Comparison of ENCODE assay signal across 8 cellular contexts in genomic region chr17:43368740-43369506, GRCh38. TPM values are rescaled to one million over a fixed set of nuclear protein-coding genes. Genes with fewer than 3 reads are reported as not detected.
DNase-seq lines count a peak whose midpoint lies in the region; ATAC-seq, FAIRE-seq and TF ChIP-seq lines count a peak whose summit lies in the region.

No MANE protein-coding gene starts in this region.

- H3K27me3 Mint-ChIP-seq in IgD-negative memory B cell: no peaks in the 10 kb centered on the region
- no peaks in the 10 kb centered on the region for H3K27me3 Mint-ChIP-seq in activated T-helper 17 cell treated with anti-CD3 and anti-CD28 coated beads, Interleukin-2, amount 50 U/mL, for 72 hours
- H3K27me3 Mint-ChIP-seq in stimulated activated naive CD8-positive, alpha-beta T cell treated with anti-CD3 and anti-CD28 coated beads, Interleukin-15, Interleukin-2, amounts not matched to agents 100 ng/mL and 50 ng/mL, for 24 hours: no peaks in the 10 kb centered on the region

- H3K27me3 ChIP-seq in fibroblast of lung (ENCODE audit: control insufficient read depth, insufficient read depth, low read length) (no peaks in the 10 kb centered on the region), muscle layer of duodenum (ENCODE audit: low read depth, low read length) (no peaks in the 10 kb centered on the region)

- TF ChIP-seq CTCF in GM12865 (IDR thresholded peaks at IDR 0.05; ENCODE audit: insufficient read depth, low read depth, low read length, missing control alignments) (no peak), fibroblast of lung (conservative IDR thresholded peaks at IDR 0.05 in 1 of 2, IDR thresholded peaks at IDR 0.05 in 1 of 2; ENCODE audit: low read depth in 1 of 2, low read length in 2 of 2) (no peak)

- H4K20me1 ChIP-seq in fibroblast of lung (ENCODE audit: control insufficient read depth, extremely low read depth, insufficient read depth, low read length): no peaks in the 10 kb centered on the region

- no peaks in the 10 kb centered on the region for H3K36me3 ChIP-seq in fibroblast of lung (ENCODE audit: control insufficient read depth, insufficient read depth, low read length)
- H3K36me3 ChIP-seq in muscle layer of duodenum (ENCODE audit: control insufficient read depth in 1 of 2, insufficient read depth in 2 of 2, low read length in 2 of 2): no peaks in the 10 kb centered on the region

- peak; percentile 68 for ATAC-seq in activated T-helper 17 cell treated with anti-CD3 and anti-CD28 coated beads, Interleukin-2, amount 50 U/mL, for 72 hours (replicated peaks)
- no peak for ATAC-seq in HG03175 (IDR thresholded peaks at IDR 0.05; ENCODE audit: unreplicated experiment)

- FAIRE-seq in RCC 7860 (lab: Jason Lieb, UNC): no peak

- no peaks in the 10 kb centered on the region for H3K36me3 Mint-ChIP-seq in IgD-negative memory B cell
- peaks cover 14% of the 10 kb centered on the region for H3K36me3 Mint-ChIP-seq in activated T-helper 17 cell treated with anti-CD3 and anti-CD28 coated beads, Interleukin-2, amount 50 U/mL, for 72 hours (ENCODE audit: low read depth)
- no peaks in the 10 kb centered on the region for H3K36me3 Mint-ChIP-seq in stimulated activated naive CD8-positive, alpha-beta T cell treated with anti-CD3 and anti-CD28 coated beads, Interleukin-15, Interleukin-2, amounts not matched to agents 100 ng/mL and 50 ng/mL, for 24 hours (ENCODE audit: low read depth)

- H3K4me1 Mint-ChIP-seq in IgD-negative memory B cell: peaks cover 27 to 32% (median 30%) of the 10 kb centered on the region in 3 donors
- H3K4me1 Mint-ChIP-seq in activated T-helper 17 cell treated with anti-CD3 and anti-CD28 coated beads, Interleukin-2, amount 50 U/mL, for 72 hours: peaks cover 20% of the 10 kb centered on the region
- H3K4me1 Mint-ChIP-seq in stimulated activated naive CD8-positive, alpha-beta T cell treated with anti-CD3 and anti-CD28 coated beads, Interleukin-15, Interleukin-2, amounts not matched to agents 100 ng/mL and 50 ng/mL, for 24 hours (ENCODE audit: low read depth): peaks cover 76% of the 10 kb centered on the region

- DNase-seq in GM12865 (ENCODE audit: low read depth) (peak; percentile 88), RCC 7860 (ENCODE audit: low spot score) (peak; percentile 63), fibroblast of lung (ENCODE audit: low read depth in 2 of 2) (peak; percentile 78 to 86)

- peak overlapping the region; percentile 99 to 100 (median 100) for H3K27ac Mint-ChIP-seq in IgD-negative memory B cell
- peak overlapping the region; percentile 99 for H3K27ac Mint-ChIP-seq in activated T-helper 17 cell treated with anti-CD3 and anti-CD28 coated beads, Interleukin-2, amount 50 U/mL, for 72 hours
- H3K27ac Mint-ChIP-seq in stimulated activated naive CD8-positive, alpha-beta T cell treated with anti-CD3 and anti-CD28 coated beads, Interleukin-15, Interleukin-2, amounts not matched to agents 100 ng/mL and 50 ng/mL, for 24 hours: peak overlapping the region; percentile 100

- H3K4me1 ChIP-seq in fibroblast of lung (ENCODE audit: control insufficient read depth, extremely low read depth, insufficient read depth, low read length) (peaks cover 7% of the 10 kb centered on the region), muscle layer of duodenum (ENCODE audit: control insufficient read depth in 1 of 2, insufficient read depth in 2 of 2, low read length in 2 of 2) (peaks cover 0 to 25% of the 10 kb centered on the region in 2 donors)

- H3K4me3 ChIP-seq in GM12865 (ENCODE audit: low read depth, low read length) (peak overlapping the region; percentile 62), fibroblast of lung (replicated peaks in 1 of 4; ENCODE audit: control extremely low read depth in 1 of 4, insufficient read depth in 1 of 4, low read depth in 3 of 4, low read length in 4 of 4) (peak overlapping the region; percentile 38 to 43 (median 41)), muscle layer of duodenum (ENCODE audit: low read depth in 1 of 2, low read length in 2 of 2) (peak overlapping the region; percentile 64 to 68)

- H2AFZ ChIP-seq in fibroblast of lung (ENCODE audit: low read length): peak overlapping the region; percentile 81

- H3K4me3 Mint-ChIP-seq in IgD-negative memory B cell: peak overlapping the region; percentile 86 to 95 (median 92)
- peak overlapping the region; percentile 77 for H3K4me3 Mint-ChIP-seq in activated T-helper 17 cell treated with anti-CD3 and anti-CD28 coated beads, Interleukin-2, amount 50 U/mL, for 72 hours
- peak overlapping the region; percentile 93 for H3K4me3 Mint-ChIP-seq in stimulated activated naive CD8-positive, alpha-beta T cell treated with anti-CD3 and anti-CD28 coated beads, Interleukin-15, Interleukin-2, amounts not matched to agents 100 ng/mL and 50 ng/mL, for 24 hours

- H3K9me3 Mint-ChIP-seq in IgD-negative memory B cell: no peaks in the 10 kb centered on the region
- no peaks in the 10 kb centered on the region for H3K9me3 Mint-ChIP-seq in activated T-helper 17 cell treated with anti-CD3 and anti-CD28 coated beads, Interleukin-2, amount 50 U/mL, for 72 hours
- no peaks in the 10 kb centered on the region for H3K9me3 Mint-ChIP-seq in stimulated activated naive CD8-positive, alpha-beta T cell treated with anti-CD3 and anti-CD28 coated beads, Interleukin-15, Interleukin-2, amounts not matched to agents 100 ng/mL and 50 ng/mL, for 24 hours

- peak overlapping the region; percentile 95 for H3K4me2 ChIP-seq in fibroblast of lung (ENCODE audit: extremely low read depth, insufficient read depth, low read length)

- H3K9ac ChIP-seq in fibroblast of lung (ENCODE audit: insufficient read depth, low read length): peak overlapping the region; percentile 78

- H3K9me3 ChIP-seq in fibroblast of lung (ENCODE audit: control insufficient read depth, insufficient read depth, low read depth, low read length): no peaks in the 10 kb centered on the region
- H3K9me3 ChIP-seq in muscle layer of duodenum (ENCODE audit: control insufficient read depth in 1 of 2, low read length in 2 of 2): no peaks in the 10 kb centered on the region

- H3K79me2 ChIP-seq in fibroblast of lung (ENCODE audit: control insufficient read depth, insufficient read depth, low read length): no peaks in the 10 kb centered on the region

- H3K27ac ChIP-seq in fibroblast of lung (ENCODE audit: insufficient read depth, low read length): peak overlapping the region; percentile 98
- peak overlapping the region; percentile 98 for H3K27ac ChIP-seq in muscle layer of duodenum (ENCODE audit: low read length)

RNA-seq across cellular contexts. Expression of gene ARL4D, which starts 29.9 kb away (rescaled TPM):
- polyA plus RNA-seq in IgD-negative memory B cell: 3.4 TPM
- 1 to 10 TPM; 1.7 to 2.5 TPM for total RNA-seq in activated T-helper 17 cell treated with anti-CD3 and anti-CD28 coated beads, Interleukin-2, amount 50 U/mL, for 72 hours
- 46.4 and 60.6 TPM in 2 replicates for total RNA-seq in fibroblast of lung
- polyA plus RNA-seq in fibroblast of lung: 12.5 and 14.0 TPM in 2 replicates
- 12.3 and 14.6 TPM in 2 replicates for polyA plus RNA-seq in fibroblast of lung (2012)
- polyA minus RNA-seq in fibroblast of lung (ENCODE audit: low replicate concordance): 10.4 and 17.2 TPM in 2 replicates

Comparison
In these comparisons a context has a peak if more than half of its experiments do, and no peak if none do; other contexts are left out.
1. RNA of gene ARL4D, which starts 29.9 kb away (total RNA-seq): 46.4 to 60.6 TPM in fibroblast of lung; 1.7 to 2.5 TPM in activated T-helper 17 cell treated with anti-CD3 and anti-CD28 coated beads, Interleukin-2, amount 50 U/mL, for 72 hours; every median in the first group is over 10 times any median in the second.
2. Peak in every context shown above with its lines, with median percentiles within 50 percentile points of each other: DNase-seq, H3K4me3 ChIP-seq, H3K27ac Mint-ChIP-seq and H3K4me3 Mint-ChIP-seq.